1 cellular context compared by ENCODE assay signal in the genomic region with DNA sequence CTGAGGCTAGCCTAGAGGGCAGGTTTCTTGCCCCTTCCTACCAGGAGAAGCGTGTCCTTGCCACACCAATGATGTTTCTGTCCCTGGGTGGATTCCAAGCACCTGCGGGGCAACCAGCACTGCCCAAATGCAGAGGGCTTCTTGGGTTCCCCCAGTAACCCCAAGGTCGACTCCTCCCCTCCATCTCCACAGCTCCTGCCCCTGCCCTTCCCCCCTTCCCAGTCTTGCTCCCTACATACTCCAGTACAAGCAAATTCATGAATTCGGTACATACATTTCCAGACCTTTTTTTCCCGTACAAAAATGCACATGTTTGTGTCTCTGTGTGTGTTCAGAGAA.
TF ChIP-seq lines count a peak whose summit lies in the region.

No MANE protein-coding gene starts in this region.

TF ChIP-seq in HCT116, 20 proteins besides CTCF, POLR2A, EP300 and RAD21 (continued from another document):
- TF ChIP-seq, protein P1, sequence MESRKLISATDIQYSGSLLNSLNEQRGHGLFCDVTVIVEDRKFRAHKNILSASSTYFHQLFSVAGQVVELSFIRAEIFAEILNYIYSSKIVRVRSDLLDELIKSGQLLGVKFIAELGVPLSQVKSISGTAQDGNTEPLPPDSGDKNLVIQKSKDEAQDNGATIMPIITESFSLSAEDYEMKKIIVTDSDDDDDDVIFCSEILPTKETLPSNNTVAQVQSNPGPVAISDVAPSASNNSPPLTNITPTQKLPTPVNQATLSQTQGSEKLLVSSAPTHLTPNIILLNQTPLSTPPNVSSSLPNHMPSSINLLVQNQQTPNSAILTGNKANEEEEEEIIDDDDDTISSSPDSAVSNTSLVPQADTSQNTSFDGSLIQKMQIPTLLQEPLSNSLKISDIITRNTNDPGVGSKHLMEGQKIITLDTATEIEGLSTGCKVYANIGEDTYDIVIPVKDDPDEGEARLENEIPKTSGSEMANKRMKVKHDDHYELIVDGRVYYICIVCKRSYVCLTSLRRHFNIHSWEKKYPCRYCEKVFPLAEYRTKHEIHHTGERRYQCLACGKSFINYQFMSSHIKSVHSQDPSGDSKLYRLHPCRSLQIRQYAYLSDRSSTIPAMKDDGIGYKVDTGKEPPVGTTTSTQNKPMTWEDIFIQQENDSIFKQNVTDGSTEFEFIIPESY (IDR thresholded peaks at IDR 0.05; ENCODE audit: extremely low read depth, insufficient replicate concordance, low read length): no peak
- TF ChIP-seq SIN3A (IDR thresholded peaks at IDR 0.05; ENCODE audit: low read depth) (no peak), JUND (IDR thresholded peaks at IDR 0.05) (no peak), ELF1 (IDR thresholded peaks at IDR 0.05; ENCODE audit: borderline replicate concordance, low read depth) (no peak)
TF ChIP-seq in HCT116: peak in this region for 0.
